8 cellular contexts compared by ENCODE assay signal in genomic region chr10:21526952-21527633, GRCh38. TPM values are rescaled to one million over a fixed set of nuclear protein-coding genes. Genes with fewer than 3 reads are reported as not detected.
A peak's percentile ranks its signal among the peaks of the same experiment; 100 is the strongest.
DNase-seq lines count a peak whose midpoint lies in the region; ATAC-seq and TF ChIP-seq lines count a peak whose summit lies in the region.

No MANE protein-coding gene starts in this region.

- H3K9me3 Mint-ChIP-seq in HFFc6 = no peaks in the 10 kb centered on the region

- no peaks in the 10 kb centered on the region for H3K9me3 ChIP-seq in DND-41 (ENCODE audit: insufficient read depth, low read length, severe bottlenecking)

- H3K4me3 ChIP-seq in DND-41 (ENCODE audit: low read depth in 1 of 2, low read length in 2 of 2) = peak overlapping the region in 1 of 2 experiments; percentile 60; a peak in 2 of 4 replicates

- H3K27ac Mint-ChIP-seq in HFFc6 = peak overlapping the region; percentile 98

- ATAC-seq in DND-41 (ENCODE audit: insufficient read depth, low read depth) = no peak
- ATAC-seq in HG03378 (IDR thresholded peaks at IDR 0.05; ENCODE audit: unreplicated experiment) = no peak

- H3K36me3 Mint-ChIP-seq in HFFc6 (ENCODE audit: low read depth) = no peaks in the 10 kb centered on the region

- H3K27me3 Mint-ChIP-seq in HFFc6 (ENCODE audit: insufficient read depth) = peaks cover 1% of the 10 kb centered on the region; the same call in 1 of the 2 replicates

- no peaks in the 10 kb centered on the region for H4K20me1 ChIP-seq in DND-41 (ENCODE audit: insufficient read depth, low read length)

- peak overlapping the region; percentile 58 for H3K9ac ChIP-seq in DND-41 (ENCODE audit: low read depth, low read length)

- H3K36me3 ChIP-seq in DND-41 (ENCODE audit: insufficient read depth, low read length) = no peaks in the 10 kb centered on the region

- H3K4me1 ChIP-seq in DND-41 (ENCODE audit: insufficient read depth, low read length) = peaks cover 16% of the 10 kb centered on the region

- H3K27me3 ChIP-seq in DND-41 (ENCODE audit: insufficient read depth, low read length, poor library complexity) = peaks cover 7% of the 10 kb centered on the region

- peak overlapping the region; percentile 74; the same call in 1 of the 2 replicates for H2AFZ ChIP-seq in DND-41 (ENCODE audit: low read depth, low read length)

- no peak overlapping the region for H3K27ac ChIP-seq in DND-41 (ENCODE audit: low read length)

- peak overlapping the region; percentile 89 for H3K4me3 Mint-ChIP-seq in HFFc6

- H3K79me2 ChIP-seq in DND-41 (ENCODE audit: insufficient read depth, low read length) = no peaks in the 10 kb centered on the region

- TF ChIP-seq CTCF in DND-41 (IDR thresholded peaks at IDR 0.05; ENCODE audit: borderline replicate concordance, extremely low read depth, low read length, poor library complexity, severe bottlenecking) (no peak), HFFc6 (IDR thresholded peaks at IDR 0.05) (no peak)

- H3K4me2 ChIP-seq in DND-41 (ENCODE audit: insufficient read depth, low read length) = peak overlapping the region; percentile 72

- DNase-seq in DND-41 (no peak), HFFc6 (no peak), SK-N-DZ (ENCODE audit: low spot score) (peak; percentile 43), astrocyte of the hippocampus (ENCODE audit: low read depth, low spot score) (peak; percentile 77), hippocampal formation (lab: John Stamatoyannopoulos, UW) (peak; percentile 69 to 74), putamen (ENCODE audit: low spot score) (peak; percentile 73), GM19240 (ENCODE audit: insufficient read length, low spot score) (no peak)

- peaks cover 55% of the 10 kb centered on the region for H3K4me1 Mint-ChIP-seq in HFFc6 (ENCODE audit: low read depth)

RNA-seq across cellular contexts. Expression of gene SKIDA1, which starts 1.6 kb away (rescaled TPM):
- total RNA-seq in HFFc6 (2021; fragmentation: NEBNext Ultra II Directional; extraction: Animal tissue kit (Norgen Biotek cat#: 25700)) = under 1 TPM; 0.35 to 0.71 (median 0.46) TPM
- polyA plus RNA-seq in SK-N-DZ (2014; cell fraction: cytosol; rRNA removed) = 8.1 and 9.6 TPM in 2 replicates
- polyA plus RNA-seq in SK-N-DZ (2014; cell fraction: nucleus; rRNA removed) = 5.6 and 9.0 TPM in 2 replicates

RNA-seq across cellular contexts. Expression of gene MLLT10, which starts 6.9 kb away (rescaled TPM):
- total RNA-seq in HFFc6 (2021; fragmentation: NEBNext Ultra II Directional; extraction: Animal tissue kit (Norgen Biotek cat#: 25700)) = 10 to 100 TPM; 21.8 to 25.2 (median 22.9) TPM
- 24.0 and 28.9 TPM in 2 replicates for polyA plus RNA-seq in SK-N-DZ (2014; cell fraction: cytosol; rRNA removed)
- polyA plus RNA-seq in SK-N-DZ (2014; cell fraction: nucleus; rRNA removed) = 36.8 and 39.1 TPM in 2 replicates

Comparison
In these comparisons a context has a peak if more than half of its experiments do, and no peak if none do; other contexts are left out.
1. DNase-seq: peak in SK-N-DZ (single experiment), astrocyte of the hippocampus (single experiment), hippocampal formation (2 of 2) and putamen (single experiment); none in DND-41 (single experiment), HFFc6 (single experiment) and GM19240 (single experiment).